10 cellular contexts compared by ENCODE assay signal in the genomic region with DNA sequence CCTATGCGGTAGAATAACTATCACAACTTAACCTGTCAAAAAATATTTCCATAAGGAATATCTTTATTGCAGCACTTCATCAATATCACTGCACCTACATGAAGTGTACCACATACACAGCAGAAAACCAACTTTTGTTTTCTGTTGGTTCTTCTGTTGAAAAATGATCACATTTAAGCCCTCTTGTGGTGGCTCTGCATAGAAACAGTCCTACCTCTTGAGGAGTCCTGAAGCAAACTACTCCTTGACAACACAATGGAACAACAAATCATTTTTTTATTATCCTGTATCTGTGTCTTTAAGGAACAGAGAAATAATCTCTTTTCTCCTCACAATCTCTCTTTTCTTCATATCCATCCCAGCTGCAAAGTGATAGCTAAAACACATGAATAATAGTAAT. TPM values are rescaled to one million over a fixed set of nuclear protein-coding genes. Genes with fewer than 3 reads are reported as not detected.
DNase-seq lines count a peak whose midpoint lies in the region; ATAC-seq and TF ChIP-seq lines count a peak whose summit lies in the region.
"Had no signal": no experiment of that assay in that cellular context is flagged by ENCODE, and none has a peak within 500 bp of the region (broad histone marks: within the 10 kb centered on the region; RNA-seq: fewer than 3 reads in every experiment).

No MANE protein-coding gene starts in this region.

- DNase-seq in HPDE6-E6E7 (ENCODE audit: extremely low spot score) (peak; percentile 22), amniotic epithelial cell (ENCODE audit: low read depth) (peak; percentile 15), nephron progenitor cell (no peak), T-helper 1 cell (no peak), sigmoid colon (no peak)
- DNase-seq in activated CD4-positive, CD25-positive, alpha-beta regulatory T cell treated with anti-CD3 and anti-CD28 coated beads, Interleukin-2, amount 50 U/mL, for 72 hours: no peak

- TF ChIP-seq EP300 in sigmoid colon (IDR thresholded peaks at IDR 0.05): no peak

- H3K4me3 ChIP-seq in sigmoid colon: no peak overlapping the region
- H3K4me3 ChIP-seq: skin epidermis had no signal

- 76 to 90% methylated on average over 1 of the region's 1 CpG for WGBS in sigmoid colon, 2 donors

- H3K4me3 Mint-ChIP-seq in nephron progenitor cell: no peak overlapping the region
- H3K4me3 Mint-ChIP-seq: central memory CD8-positive, alpha-beta T cell had no signal

- H3K4me1 Mint-ChIP-seq in nephron progenitor cell: no peaks in the 10 kb centered on the region
- H3K4me1 Mint-ChIP-seq: central memory CD8-positive, alpha-beta T cell had no signal

- peaks cover 8% of the 10 kb centered on the region for H3K27me3 Mint-ChIP-seq in nephron progenitor cell (ENCODE audit: low read depth, poor library complexity)
- H3K27me3 Mint-ChIP-seq: central memory CD8-positive, alpha-beta T cell had no signal

- no peaks in the 10 kb centered on the region for H3K36me3 ChIP-seq in sigmoid colon

- intact Hi-C loops in sigmoid colon (cut with DNase I): no loop called here

- H3K9me3 ChIP-seq in sigmoid colon: no peaks in the 10 kb centered on the region

- ATAC-seq in HG03457 (IDR thresholded peaks at IDR 0.05; ENCODE audit: unreplicated experiment): no peak

- no peak for TF ChIP-seq POLR2A in sigmoid colon (IDR thresholded peaks at IDR 0.05)

- no peaks in the 10 kb centered on the region for H3K9me3 Mint-ChIP-seq in nephron progenitor cell
- H3K9me3 Mint-ChIP-seq: central memory CD8-positive, alpha-beta T cell had no signal

- H3K27ac Mint-ChIP-seq in nephron progenitor cell: no peak overlapping the region

- TF ChIP-seq CTCF in GM12874 (IDR thresholded peaks at IDR 0.05; ENCODE audit: insufficient read depth, low read depth, low read length) (0 out of 2 replicates have a peak, but pooled peaks have one; percentile 35), nephron progenitor cell (IDR thresholded peaks at IDR 0.05) (peak; percentile 51), sigmoid colon (IDR thresholded peaks at IDR 0.05) (no peak)

- no peaks in the 10 kb centered on the region for H3K4me1 ChIP-seq in sigmoid colon

- peaks cover 0 to 6% (median 0%) of the 10 kb centered on the region in 3 donors for H3K27me3 ChIP-seq in sigmoid colon

- H3K27ac ChIP-seq in sigmoid colon: no peak overlapping the region
- H3K27ac ChIP-seq: skin epidermis had no signal

- no peaks in the 10 kb centered on the region for H3K36me3 Mint-ChIP-seq in nephron progenitor cell (ENCODE audit: low read depth)

RNA-seq across cellular contexts. Expression of a gene that starts 39.8 kb away (rescaled TPM):
- under 1 TPM in 1 of 4 donors, not detected in 3; 0.83 TPM for total RNA-seq in sigmoid colon
- polyA plus RNA-seq in sigmoid colon: 10 to 100 TPM; 24.0 to 72.7 (median 57.6) TPM

Comparison
In these comparisons a context has a peak if more than half of its experiments do, and no peak if none do; other contexts are left out.
1. CTCF ChIP-seq: peak in GM12874 (single experiment) and nephron progenitor cell (single experiment); none in sigmoid colon (0 of 4).
2. DNase-seq: peak in HPDE6-E6E7 (single experiment) and amniotic epithelial cell (single experiment); none in nephron progenitor cell (single experiment), T-helper 1 cell (0 of 5), activated CD4-positive, CD25-positive, alpha-beta regulatory T cell treated with anti-CD3 and anti-CD28 coated beads, Interleukin-2, amount 50 U/mL, for 72 hours (single experiment) and sigmoid colon (single experiment).